In the genomic region with DNA sequence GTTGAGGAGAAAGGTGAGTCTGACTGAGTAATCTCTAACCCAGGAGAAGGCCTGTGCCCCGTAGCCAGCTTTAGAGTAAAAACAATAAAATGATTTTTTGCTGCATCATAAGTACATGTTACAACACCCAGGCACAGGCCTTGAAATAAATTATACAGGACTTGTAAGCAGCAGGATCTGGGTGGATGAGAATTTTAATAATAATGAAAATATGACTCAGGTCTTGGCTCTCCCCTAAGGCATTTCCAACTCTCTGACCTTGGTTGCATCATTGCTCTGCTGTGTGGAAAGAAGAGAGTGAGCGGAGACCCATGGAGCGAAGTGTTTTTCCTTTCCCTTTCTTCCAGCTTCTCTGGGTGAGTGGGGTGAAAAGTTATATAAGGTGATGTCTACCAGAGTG, we compare ENCODE assay signal across 10 cellular contexts. TPM values are rescaled to one million over a fixed set of nuclear protein-coding genes. Genes with fewer than 3 reads are reported as not detected.
DNase-seq lines count a peak whose midpoint lies in the region; ATAC-seq and TF ChIP-seq lines count a peak whose summit lies in the region.
"Had no signal": no experiment of that assay in that cellular context is flagged by ENCODE, and none has a peak within 500 bp of the region (broad histone marks: within the 10 kb centered on the region; RNA-seq: fewer than 3 reads in every experiment).

No MANE protein-coding gene starts in this region.

- no peak overlapping the region for H3K4me3 Mint-ChIP-seq in effector memory CD8-positive, alpha-beta T cell
- H3K4me3 Mint-ChIP-seq in activated T-helper 2 cell treated with anti-CD3 and anti-CD28 coated beads, Interferon-gamma antibody, Interleukin-2, Interleukin-4, amounts not matched to agents 10 μg/mL and 5 μg/mL and 100 μg/mL, durations not matched to agents 14 hours and 24 hours and 36 hours (ENCODE audit: low read depth) = no peak overlapping the region
- H3K4me3 Mint-ChIP-seq: activated naive CD8-positive, alpha-beta T cell treated with anti-CD3 and anti-CD28 coated beads, Interleukin-2, amount 10 ng/mL, durations not matched to agents 7 days and 5 days had no signal

- no peak for TF ChIP-seq CTCF in fibroblast of mammary gland (conservative IDR thresholded peaks at IDR 0.05; ENCODE audit: control insufficient read depth, insufficient read depth, low read depth, low read length)

- intact Hi-C loops in activated T-helper 2 cell treated with anti-CD3 and anti-CD28 coated beads, Interferon-gamma antibody, Interleukin-2, Interleukin-4, amounts not matched to agents 10 μg/mL and 5 μg/mL and 100 μg/mL, durations not matched to agents 14 hours and 24 hours and 36 hours (cut with micrococcal nuclease) = no loop called here

- peaks cover 5 to 6% of the 10 kb centered on the region in 2 donors for H3K4me1 Mint-ChIP-seq in effector memory CD8-positive, alpha-beta T cell (ENCODE audit: low read depth in 2 of 2)
- H3K4me1 Mint-ChIP-seq in activated T-helper 2 cell treated with anti-CD3 and anti-CD28 coated beads, Interferon-gamma antibody, Interleukin-2, Interleukin-4, amounts not matched to agents 10 μg/mL and 5 μg/mL and 100 μg/mL, durations not matched to agents 14 hours and 24 hours and 36 hours (ENCODE audit: low read depth) = peaks cover 8% of the 10 kb centered on the region

- DNase-seq in EL = peak; percentile 90
- DNase-seq in RPMI7951 (ENCODE audit: low read depth) = peak; percentile 80
- peak; percentile 99 for DNase-seq in fibroblast of mammary gland (ENCODE audit: low read depth)
- DNase-seq in pulmonary artery endothelial cell (ENCODE audit: low read depth, low spot score) = peak; percentile 32
- no peak for DNase-seq in effector memory CD8-positive, alpha-beta T cell
- DNase-seq in cerebellum (ENCODE audit: low spot score) = no peak
- DNase-seq in activated T-cell treated with anti-CD3 and anti-CD28 coated beads for 4 hours = no peak
- no peak for DNase-seq in activated T-helper 2 cell treated with anti-CD3 and anti-CD28 coated beads, Interferon-gamma antibody, Interleukin-2, Interleukin-4, amounts not matched to agents 10 μg/mL and 5 μg/mL and 100 μg/mL, durations not matched to agents 14 hours and 24 hours and 36 hours (ENCODE audit: low spot score)
- DNase-seq: activated naive CD8-positive, alpha-beta T cell treated with anti-CD3 and anti-CD28 coated beads, Interleukin-2, amount 10 ng/mL, durations not matched to agents 7 days and 5 days had no signal

- no peak overlapping the region for H3K27ac Mint-ChIP-seq in effector memory CD8-positive, alpha-beta T cell
- no peak overlapping the region for H3K27ac Mint-ChIP-seq in activated T-helper 2 cell treated with anti-CD3 and anti-CD28 coated beads, Interferon-gamma antibody, Interleukin-2, Interleukin-4, amounts not matched to agents 10 μg/mL and 5 μg/mL and 100 μg/mL, durations not matched to agents 14 hours and 24 hours and 36 hours
- H3K27ac Mint-ChIP-seq: activated naive CD8-positive, alpha-beta T cell treated with anti-CD3 and anti-CD28 coated beads, Interleukin-2, amount 10 ng/mL, durations not matched to agents 7 days and 5 days had no signal

- H3K27me3 Mint-ChIP-seq in effector memory CD8-positive, alpha-beta T cell = no peaks in the 10 kb centered on the region
- H3K27me3 Mint-ChIP-seq in activated T-helper 2 cell treated with anti-CD3 and anti-CD28 coated beads, Interferon-gamma antibody, Interleukin-2, Interleukin-4, amounts not matched to agents 10 μg/mL and 5 μg/mL and 100 μg/mL, durations not matched to agents 14 hours and 24 hours and 36 hours (ENCODE audit: low read depth) = no peaks in the 10 kb centered on the region

- H3K9me3 Mint-ChIP-seq in effector memory CD8-positive, alpha-beta T cell = no peaks in the 10 kb centered on the region
- H3K9me3 Mint-ChIP-seq in activated T-helper 2 cell treated with anti-CD3 and anti-CD28 coated beads, Interferon-gamma antibody, Interleukin-2, Interleukin-4, amounts not matched to agents 10 μg/mL and 5 μg/mL and 100 μg/mL, durations not matched to agents 14 hours and 24 hours and 36 hours = no peaks in the 10 kb centered on the region
- H3K9me3 Mint-ChIP-seq: activated naive CD8-positive, alpha-beta T cell treated with anti-CD3 and anti-CD28 coated beads, Interleukin-2, amount 10 ng/mL, durations not matched to agents 7 days and 5 days had no signal

- H3K36me3 Mint-ChIP-seq in effector memory CD8-positive, alpha-beta T cell (ENCODE audit: insufficient read depth) = peaks cover 6% of the 10 kb centered on the region
- no peaks in the 10 kb centered on the region for H3K36me3 Mint-ChIP-seq in activated T-helper 2 cell treated with anti-CD3 and anti-CD28 coated beads, Interferon-gamma antibody, Interleukin-2, Interleukin-4, amounts not matched to agents 10 μg/mL and 5 μg/mL and 100 μg/mL, durations not matched to agents 14 hours and 24 hours and 36 hours (ENCODE audit: low read depth)
- H3K36me3 Mint-ChIP-seq: activated naive CD8-positive, alpha-beta T cell treated with anti-CD3 and anti-CD28 coated beads, Interleukin-2, amount 10 ng/mL, durations not matched to agents 7 days and 5 days had no signal

- H3K4me3 ChIP-seq in fibroblast of mammary gland (ENCODE audit: control insufficient read depth, low read depth, low read length) = no peak overlapping the region
- H3K4me3 ChIP-seq: prostate gland had no signal

- no peak for ATAC-seq in effector memory CD8-positive, alpha-beta T cell (replicated peaks)

RNA-seq across cellular contexts. Expression of gene EOMES, which starts 44.6 kb away (rescaled TPM):
- total RNA-seq in RPMI7951 (2014; rRNA removed; shearing (Covaris generic)) = not detected in 2 replicates
- total RNA-seq in pulmonary artery endothelial cell (not detected in 2 replicates), cerebellum (55.9 TPM)
- total RNA-seq in activated T-helper 2 cell treated with anti-CD3 and anti-CD28 coated beads, Interferon-gamma antibody, Interleukin-2, Interleukin-4, amounts not matched to agents 10 μg/mL and 5 μg/mL and 100 μg/mL, durations not matched to agents 14 hours and 24 hours and 36 hours = 5.2 and 5.6 TPM in 2 replicates

Comparison
In these comparisons a context has a peak if more than half of its experiments do, and no peak if none do; other contexts are left out.
1. DNase-seq: peak in EL (single experiment), RPMI7951 (single experiment), fibroblast of mammary gland (single experiment) and pulmonary artery endothelial cell (single experiment); none in effector memory CD8-positive, alpha-beta T cell (0 of 3), cerebellum (single experiment), activated T-cell treated with anti-CD3 and anti-CD28 coated beads for 4 hours (single experiment) and activated T-helper 2 cell treated with anti-CD3 and anti-CD28 coated beads, Interferon-gamma antibody, Interleukin-2, Interleukin-4, amounts not matched to agents 10 μg/mL and 5 μg/mL and 100 μg/mL, durations not matched to agents 14 hours and 24 hours and 36 hours (single experiment).